1 cellular context compared by ENCODE assay signal in the genomic region with DNA sequence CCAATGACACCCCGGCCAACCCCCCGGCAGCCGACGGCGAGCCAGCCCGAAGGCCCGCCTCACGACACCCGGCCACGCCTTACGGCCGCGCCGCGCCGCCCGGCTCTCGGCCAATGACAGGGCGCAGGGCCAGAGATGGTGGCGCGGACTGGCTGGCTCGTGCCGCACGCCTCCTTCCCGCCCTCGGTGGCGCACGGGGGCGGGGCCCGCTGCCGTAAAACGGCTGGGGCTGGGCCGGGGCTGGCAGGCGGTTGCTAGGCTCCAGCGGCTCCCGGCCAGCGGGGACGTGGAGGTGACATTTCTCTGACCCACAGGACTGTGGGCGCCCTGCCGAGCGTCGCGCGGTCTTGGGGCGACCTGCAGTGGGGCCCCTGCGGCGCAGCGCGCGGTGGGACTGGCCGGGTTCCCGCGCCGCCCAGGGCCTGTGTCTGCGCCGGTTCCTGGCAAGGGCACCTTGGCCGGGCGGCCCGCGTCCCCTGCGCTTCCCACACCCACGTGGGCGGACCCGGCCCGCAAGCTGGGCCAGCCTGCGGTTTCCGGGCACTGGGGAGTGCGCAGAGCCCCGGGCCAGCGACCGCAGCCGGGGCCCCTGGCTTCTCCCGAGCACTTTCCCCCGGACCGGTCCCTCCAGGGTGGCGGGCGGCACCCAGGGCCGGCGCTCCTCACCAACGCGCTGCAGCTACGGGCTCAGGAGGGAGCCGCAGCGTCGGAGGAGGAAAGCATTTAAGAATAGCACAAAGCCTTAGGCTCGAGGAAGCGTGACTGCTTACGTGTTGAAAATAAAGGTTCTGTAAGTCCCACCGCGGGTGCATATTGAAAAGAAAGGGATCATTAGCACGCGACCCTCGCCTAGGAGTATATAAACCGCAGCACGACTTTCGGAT.
TF ChIP-seq lines count a peak whose summit lies in the region.

MPC1 (minus strand) TSS at position 8 of the 884 bp plus-strand sequence. CDS start 64 bp downstream, outside the sequence.

TF ChIP-seq in HepG2, 621 proteins besides CTCF, POLR2A, EP300 and RAD21 (continued from another document and continues in another):
- TF ChIP-seq, protein P1, sequence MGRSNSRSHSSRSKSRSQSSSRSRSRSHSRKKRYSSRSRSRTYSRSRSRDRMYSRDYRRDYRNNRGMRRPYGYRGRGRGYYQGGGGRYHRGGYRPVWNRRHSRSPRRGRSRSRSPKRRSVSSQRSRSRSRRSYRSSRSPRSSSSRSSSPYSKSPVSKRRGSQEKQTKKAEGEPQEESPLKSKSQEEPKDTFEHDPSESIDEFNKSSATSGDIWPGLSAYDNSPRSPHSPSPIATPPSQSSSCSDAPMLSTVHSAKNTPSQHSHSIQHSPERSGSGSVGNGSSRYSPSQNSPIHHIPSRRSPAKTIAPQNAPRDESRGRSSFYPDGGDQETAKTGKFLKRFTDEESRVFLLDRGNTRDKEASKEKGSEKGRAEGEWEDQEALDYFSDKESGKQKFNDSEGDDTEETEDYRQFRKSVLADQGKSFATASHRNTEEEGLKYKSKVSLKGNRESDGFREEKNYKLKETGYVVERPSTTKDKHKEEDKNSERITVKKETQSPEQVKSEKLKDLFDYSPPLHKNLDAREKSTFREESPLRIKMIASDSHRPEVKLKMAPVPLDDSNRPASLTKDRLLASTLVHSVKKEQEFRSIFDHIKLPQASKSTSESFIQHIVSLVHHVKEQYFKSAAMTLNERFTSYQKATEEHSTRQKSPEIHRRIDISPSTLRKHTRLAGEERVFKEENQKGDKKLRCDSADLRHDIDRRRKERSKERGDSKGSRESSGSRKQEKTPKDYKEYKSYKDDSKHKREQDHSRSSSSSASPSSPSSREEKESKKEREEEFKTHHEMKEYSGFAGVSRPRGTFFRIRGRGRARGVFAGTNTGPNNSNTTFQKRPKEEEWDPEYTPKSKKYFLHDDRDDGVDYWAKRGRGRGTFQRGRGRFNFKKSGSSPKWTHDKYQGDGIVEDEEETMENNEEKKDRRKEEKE (IDR thresholded peaks at IDR 0.05): no peak
- TF ChIP-seq, protein P2, sequence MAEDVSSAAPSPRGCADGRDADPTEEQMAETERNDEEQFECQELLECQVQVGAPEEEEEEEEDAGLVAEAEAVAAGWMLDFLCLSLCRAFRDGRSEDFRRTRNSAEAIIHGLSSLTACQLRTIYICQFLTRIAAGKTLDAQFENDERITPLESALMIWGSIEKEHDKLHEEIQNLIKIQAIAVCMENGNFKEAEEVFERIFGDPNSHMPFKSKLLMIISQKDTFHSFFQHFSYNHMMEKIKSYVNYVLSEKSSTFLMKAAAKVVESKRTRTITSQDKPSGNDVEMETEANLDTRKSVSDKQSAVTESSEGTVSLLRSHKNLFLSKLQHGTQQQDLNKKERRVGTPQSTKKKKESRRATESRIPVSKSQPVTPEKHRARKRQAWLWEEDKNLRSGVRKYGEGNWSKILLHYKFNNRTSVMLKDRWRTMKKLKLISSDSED (CRISPR knock-in tag; IDR thresholded peaks at IDR 0.05): peak; percentile 42; the same call in 1 of the 2 replicates
- TF ChIP-seq NFRKB (IDR thresholded peaks at IDR 0.05) (no peak), KLF16 (CRISPR knock-in tag; IDR thresholded peaks at IDR 0.05) (peak in 1 of 2 experiments; percentile 93; a peak in 2 of 4 replicates), MBNL3 (CRISPR knock-in tag; conservative IDR thresholded peaks at IDR 0.05) (no peak), ERF (CRISPR knock-in tag; IDR thresholded peaks at IDR 0.05) (no peak; the same call in 1 of the 2 replicates), ZNF784 (CRISPR knock-in tag; IDR thresholded peaks at IDR 0.05; ENCODE audit: borderline replicate concordance) (peak; percentile 98), JUN (CRISPR knock-in tag; IDR thresholded peaks at IDR 0.05) (no peak), HDAC1 (CRISPR knock-in tag; IDR thresholded peaks at IDR 0.05) (peak; percentile 60), HNRNPL (IDR thresholded peaks at IDR 0.05; ENCODE audit: low read depth, low read length) (no peak), POLR2AphosphoS5 (IDR thresholded peaks at IDR 0.05; ENCODE audit: low read depth, low read length) (peak; percentile 88), MTA1 (CRISPR knock-in tag; IDR thresholded peaks at IDR 0.05; ENCODE audit: borderline replicate concordance) (peak; percentile 55; the same call in 1 of the 2 replicates), ZNF556 (CRISPR knock-in tag; IDR thresholded peaks at IDR 0.05; ENCODE audit: borderline replicate concordance) (peak; percentile 51; the same call in 1 of the 2 replicates), RBM39 (IDR thresholded peaks at IDR 0.05; ENCODE audit: low read depth, low read length, poor library complexity, severe bottlenecking) (peak; percentile 70), ZNF383 (CRISPR knock-in tag; IDR thresholded peaks at IDR 0.05; ENCODE audit: borderline replicate concordance) (0 out of 2 replicates have a peak, but pooled peaks have one; percentile 2), MIXL1 (CRISPR knock-in tag; IDR thresholded peaks at IDR 0.05) (peak; percentile 77), TRIM24 (CRISPR knock-in tag; IDR thresholded peaks at IDR 0.05) (no peak), JUNB (CRISPR knock-in tag; IDR thresholded peaks at IDR 0.05; ENCODE audit: borderline replicate concordance) (no peak), SKI (IDR thresholded peaks at IDR 0.05; ENCODE audit: partially characterized antibody) (peak; percentile 74), ZNF589 (CRISPR knock-in tag; conservative IDR thresholded peaks at IDR 0.05) (peak; percentile 67), ZNF124 (CRISPR knock-in tag; IDR thresholded peaks at IDR 0.05) (0 out of 2 replicates have a peak, but pooled peaks have one; percentile 28), ZFP41 (CRISPR knock-in tag; IDR thresholded peaks at IDR 0.05; ENCODE audit: borderline replicate concordance) (no peak), RXRB (CRISPR knock-in tag; IDR thresholded peaks at IDR 0.05; ENCODE audit: borderline replicate concordance) (no peak), MEIS1 (CRISPR knock-in tag; IDR thresholded peaks at IDR 0.05; ENCODE audit: borderline replicate concordance) (peak; percentile 53), ZNF30 (CRISPR knock-in tag; IDR thresholded peaks at IDR 0.05) (no peak), CCAR2 (optimal IDR thresholded peaks at IDR 0.05; ENCODE audit: low read depth, low read length) (no peak), HCFC1 (IDR thresholded peaks at IDR 0.05; ENCODE audit: low read depth, low read length) (peak; percentile 47; the same call in 1 of the 2 replicates)
- TF ChIP-seq, protein P3, sequence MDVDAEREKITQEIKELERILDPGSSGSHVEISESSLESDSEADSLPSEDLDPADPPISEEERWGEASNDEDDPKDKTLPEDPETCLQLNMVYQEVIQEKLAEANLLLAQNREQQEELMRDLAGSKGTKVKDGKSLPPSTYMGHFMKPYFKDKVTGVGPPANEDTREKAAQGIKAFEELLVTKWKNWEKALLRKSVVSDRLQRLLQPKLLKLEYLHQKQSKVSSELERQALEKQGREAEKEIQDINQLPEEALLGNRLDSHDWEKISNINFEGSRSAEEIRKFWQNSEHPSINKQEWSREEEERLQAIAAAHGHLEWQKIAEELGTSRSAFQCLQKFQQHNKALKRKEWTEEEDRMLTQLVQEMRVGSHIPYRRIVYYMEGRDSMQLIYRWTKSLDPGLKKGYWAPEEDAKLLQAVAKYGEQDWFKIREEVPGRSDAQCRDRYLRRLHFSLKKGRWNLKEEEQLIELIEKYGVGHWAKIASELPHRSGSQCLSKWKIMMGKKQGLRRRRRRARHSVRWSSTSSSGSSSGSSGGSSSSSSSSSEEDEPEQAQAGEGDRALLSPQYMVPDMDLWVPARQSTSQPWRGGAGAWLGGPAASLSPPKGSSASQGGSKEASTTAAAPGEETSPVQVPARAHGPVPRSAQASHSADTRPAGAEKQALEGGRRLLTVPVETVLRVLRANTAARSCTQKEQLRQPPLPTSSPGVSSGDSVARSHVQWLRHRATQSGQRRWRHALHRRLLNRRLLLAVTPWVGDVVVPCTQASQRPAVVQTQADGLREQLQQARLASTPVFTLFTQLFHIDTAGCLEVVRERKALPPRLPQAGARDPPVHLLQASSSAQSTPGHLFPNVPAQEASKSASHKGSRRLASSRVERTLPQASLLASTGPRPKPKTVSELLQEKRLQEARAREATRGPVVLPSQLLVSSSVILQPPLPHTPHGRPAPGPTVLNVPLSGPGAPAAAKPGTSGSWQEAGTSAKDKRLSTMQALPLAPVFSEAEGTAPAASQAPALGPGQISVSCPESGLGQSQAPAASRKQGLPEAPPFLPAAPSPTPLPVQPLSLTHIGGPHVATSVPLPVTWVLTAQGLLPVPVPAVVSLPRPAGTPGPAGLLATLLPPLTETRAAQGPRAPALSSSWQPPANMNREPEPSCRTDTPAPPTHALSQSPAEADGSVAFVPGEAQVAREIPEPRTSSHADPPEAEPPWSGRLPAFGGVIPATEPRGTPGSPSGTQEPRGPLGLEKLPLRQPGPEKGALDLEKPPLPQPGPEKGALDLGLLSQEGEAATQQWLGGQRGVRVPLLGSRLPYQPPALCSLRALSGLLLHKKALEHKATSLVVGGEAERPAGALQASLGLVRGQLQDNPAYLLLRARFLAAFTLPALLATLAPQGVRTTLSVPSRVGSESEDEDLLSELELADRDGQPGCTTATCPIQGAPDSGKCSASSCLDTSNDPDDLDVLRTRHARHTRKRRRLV (CRISPR knock-in tag; IDR thresholded peaks at IDR 0.05): 0 out of 2 replicates have a peak, but pooled peaks have one; percentile 7
- TF ChIP-seq, protein P4, sequence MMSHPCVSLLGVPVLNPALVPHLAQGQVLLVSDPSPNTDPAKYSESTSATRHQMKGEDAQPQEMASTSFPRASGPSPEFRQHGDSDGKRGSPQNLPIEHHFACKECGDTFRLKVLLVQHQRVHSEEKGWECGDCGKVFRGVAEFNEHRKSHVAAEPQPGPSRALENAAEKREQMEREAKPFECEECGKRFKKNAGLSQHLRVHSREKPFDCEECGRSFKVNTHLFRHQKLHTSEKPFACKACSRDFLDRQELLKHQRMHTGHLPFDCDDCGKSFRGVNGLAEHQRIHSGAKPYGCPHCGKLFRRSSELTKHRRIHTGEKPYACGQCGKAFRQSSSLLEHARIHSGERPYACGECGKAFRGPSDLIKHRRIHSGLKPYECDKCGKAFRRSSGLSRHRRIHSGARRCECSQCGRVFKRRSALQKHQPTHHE (CRISPR knock-in tag; IDR thresholded peaks at IDR 0.05; ENCODE audit: borderline replicate concordance): no peak; the same call in 1 of the 2 replicates
- TF ChIP-seq, protein P5, sequence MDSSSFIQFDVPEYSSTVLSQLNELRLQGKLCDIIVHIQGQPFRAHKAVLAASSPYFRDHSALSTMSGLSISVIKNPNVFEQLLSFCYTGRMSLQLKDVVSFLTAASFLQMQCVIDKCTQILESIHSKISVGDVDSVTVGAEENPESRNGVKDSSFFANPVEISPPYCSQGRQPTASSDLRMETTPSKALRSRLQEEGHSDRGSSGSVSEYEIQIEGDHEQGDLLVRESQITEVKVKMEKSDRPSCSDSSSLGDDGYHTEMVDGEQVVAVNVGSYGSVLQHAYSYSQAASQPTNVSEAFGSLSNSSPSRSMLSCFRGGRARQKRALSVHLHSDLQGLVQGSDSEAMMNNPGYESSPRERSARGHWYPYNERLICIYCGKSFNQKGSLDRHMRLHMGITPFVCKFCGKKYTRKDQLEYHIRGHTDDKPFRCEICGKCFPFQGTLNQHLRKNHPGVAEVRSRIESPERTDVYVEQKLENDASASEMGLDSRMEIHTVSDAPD (CRISPR knock-in tag; IDR thresholded peaks at IDR 0.05): peak; percentile 63; the same call in 1 of the 2 replicates
